ENCODE assay signal across 8 cellular contexts in the genomic region with DNA sequence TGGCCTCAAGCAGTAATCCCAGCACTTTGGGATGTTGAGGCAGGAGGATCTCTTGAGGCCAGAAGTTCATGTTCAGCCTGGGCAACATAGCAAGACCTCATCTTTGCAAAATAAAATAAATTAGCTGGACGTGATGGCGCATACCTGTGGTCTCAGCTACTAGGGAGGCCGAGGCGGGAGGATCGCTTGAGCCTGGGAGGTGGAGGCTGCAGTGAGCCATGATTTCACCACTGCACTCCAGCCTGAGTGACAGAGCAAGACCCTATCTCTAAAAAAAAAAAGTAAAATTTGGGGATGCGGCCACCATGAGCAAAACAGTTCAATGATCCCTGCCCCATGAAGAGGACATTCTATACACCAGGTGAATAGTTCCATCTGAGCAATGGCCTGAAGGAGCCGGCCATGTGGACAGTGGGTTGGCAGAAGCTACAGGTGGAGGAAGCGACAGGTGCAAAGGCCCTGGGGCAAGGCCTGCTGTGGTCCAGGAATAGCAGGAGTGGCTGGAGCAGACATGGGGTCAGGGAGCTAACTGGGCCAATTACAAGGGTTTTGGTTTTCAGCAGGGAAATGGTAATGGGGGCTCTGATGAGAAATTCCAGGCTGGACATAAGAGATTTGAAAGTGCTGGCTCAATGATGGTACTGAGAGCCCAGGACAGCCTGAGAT.
DNase-seq lines count a peak whose midpoint lies in the region; ATAC-seq, FAIRE-seq and TF ChIP-seq lines count a peak whose summit lies in the region.
"Not testable (repeated sequence)": the region's sequence is repeated elsewhere in the genome, so short reads cannot be mapped to it uniquely, and the experiment has no call there.

No MANE protein-coding gene starts in this region.

- CTCF ChIA-PET in CD4-positive, alpha-beta memory T cell (lab: Charles Lee; ENCODE audit: partially characterized antibody) = interaction anchor here (0.7 to 1.2 kb wide), 3 partner anchors 94 to 1176 kb away, joined by 3 read pairs; no protein-coding TSS in a partner anchor
- CTCF ChIA-PET in T-cell (lab: Charles Lee) = interaction anchor here in 1 of 2 donors (1.0 kb wide), 1 partner anchor 29 kb away, joined by 5 read pairs; no protein-coding TSS in a partner anchor
- CTCF ChIA-PET in K562 (lab: Yijun Ruan, JAX; ENCODE audit: low intra/inter-chr PET ratio) = not testable (repeated sequence)

- H3K27ac Mint-ChIP-seq in CD4-positive, alpha-beta memory T cell = peak overlapping the region in 5 of 7 donors; percentile 27 to 96 (median 78)
- H3K27ac Mint-ChIP-seq in T-cell = peak overlapping the region; percentile 23 to 68
- H3K27ac Mint-ChIP-seq in nephron progenitor cell = peak overlapping the region; percentile 93

- not testable (repeated sequence) for TF ChIP-seq RAD21 in K562 (CRISPR knock-in tag; conservative IDR thresholded peaks at IDR 0.05 in 1 of 2, IDR thresholded peaks at IDR 0.05 in 1 of 2)

- TF ChIP-seq CTCF in KMS-11 (conservative IDR thresholded peaks at IDR 0.05; ENCODE audit: low read depth, low read length); K562 (IDR thresholded peaks at IDR 0.05 in 2 of 3, conservative IDR thresholded peaks at IDR 0.05 in 1 of 3; ENCODE audit: insufficient read depth in 2 of 3, low read depth in 1 of 3, low read length in 3 of 3); hepatocyte (IDR thresholded peaks at IDR 0.05; ENCODE audit: poor library complexity); nephron progenitor cell (IDR thresholded peaks at IDR 0.05); upper lobe of right lung (IDR thresholded peaks at IDR 0.05): not testable (repeated sequence)

- POLR2A ChIA-PET in CD4-positive, alpha-beta memory T cell (lab: Charles Lee; ENCODE audit: partially characterized antibody) = interaction anchor here (1.5 to 2.3 kb wide), 2 partner anchors 94 to 757 kb away, joined by 3 to 16 read pairs; a partner anchor contains a TSS
- POLR2A ChIA-PET in T-cell (lab: Charles Lee) = interaction anchor here in 1 of 2 donors (0.7 kb wide), 1 partner anchor 128 kb away, joined by 19 read pairs; no protein-coding TSS in a partner anchor
- POLR2A ChIA-PET in K562 (lab: Yijun Ruan, JAX) = not testable (repeated sequence)

- TF ChIP-seq EP300 in K562 (IDR thresholded peaks at IDR 0.05; ENCODE audit: low read length) = not testable (repeated sequence)

- H3K9ac ChIP-seq in KMS-11 (peak overlapping the region; percentile 88; the same call in 1 of the 2 replicates), K562 (ENCODE audit: insufficient read depth in 1 of 2, low read depth in 2 of 2, low read length in 2 of 2) (peak overlapping the region; percentile 74 to 86)

- intact Hi-C loops in CD4-positive, alpha-beta memory T cell (cut with micrococcal nuclease) = loop anchor here (2.0 to 5.0 kb wide), 3 partner anchors 30 to 92 kb away; a partner anchor contains a TSS
- intact Hi-C loops in K562 (cut with micrococcal nuclease) = loop anchor here (10.0 kb wide), 1 partner anchor 94 kb away; a partner anchor contains a TSS
- intact Hi-C loops in upper lobe of right lung (cut with DNase I) = not testable (repeated sequence)

- not testable (repeated sequence) for H3K9me2 ChIP-seq in hepatocyte (replicated peaks; ENCODE audit: insufficient read depth)

- not testable (repeated sequence) for DNase-seq in CD4-positive, alpha-beta memory T cell; T-cell; K562 (ENCODE audit: extremely low read depth in 1 of 4, low spot score in 3 of 4); hepatocyte (ENCODE audit: low spot score); nephron progenitor cell; upper lobe of right lung
- DNase-seq in activated T-cell treated with anti-CD3 and anti-CD28 coated beads, Interleukin-2, amount 50 U/mL, for 1 hour = peak; percentile 17

- H4K20me1 ChIP-seq in KMS-11 (ENCODE audit: insufficient read depth) (peaks cover 23% of the 10 kb centered on the region), hepatocyte (ENCODE audit: insufficient read depth, poor library complexity, severe bottlenecking) (peaks cover 49% of the 10 kb centered on the region)
- not testable (repeated sequence) for H4K20me1 ChIP-seq in K562 (replicated peaks; ENCODE audit: control insufficient read depth, insufficient read depth, low read length)

- 93% methylated on average over 8 of the region's 8 CpGs for WGBS in K562 (ENCODE audit: insufficient coverage, low coverage, missing lambda C conversion rate)
- WGBS in hepatocyte (ENCODE audit: low lambda C conversion rate, missing lambda C conversion rate) = over 99% methylated on average over 8 of the region's 8 CpGs

- H3K27me3 ChIP-seq in CD4-positive, alpha-beta memory T cell (ENCODE audit: insufficient read depth, low read length); KMS-11 (ENCODE audit: insufficient read depth, low read depth); K562 (ENCODE audit: control insufficient read depth in 2 of 2, insufficient read depth in 2 of 2, low read length in 2 of 2); hepatocyte; upper lobe of right lung: not testable (repeated sequence)

- H3K4me3 Mint-ChIP-seq in CD4-positive, alpha-beta memory T cell = peak overlapping the region in 7 of 8 donors; percentile 60 to 97 (median 94)
- peak overlapping the region; percentile 90 to 96 (median 94) for H3K4me3 Mint-ChIP-seq in T-cell
- peak overlapping the region; percentile 94 for H3K4me3 Mint-ChIP-seq in nephron progenitor cell

- peaks cover 9 to 39% (median 24%) of the 10 kb centered on the region in 4 donors for H3K4me1 Mint-ChIP-seq in CD4-positive, alpha-beta memory T cell
- H3K4me1 Mint-ChIP-seq in T-cell (peaks cover 25 to 40% (median 29%) of the 10 kb centered on the region in 3 donors), nephron progenitor cell (peaks cover 52% of the 10 kb centered on the region)

- TF ChIP-seq POLR2A in K562 (conservative IDR thresholded peaks at IDR 0.05) = not testable (repeated sequence)

- H2AFZ ChIP-seq in KMS-11 (ENCODE audit: low read depth) = peak overlapping the region; percentile 74
- not testable (repeated sequence) for H2AFZ ChIP-seq in K562 (ENCODE audit: low read depth, low read length); hepatocyte

- not testable (repeated sequence) for H3K4me3 ChIP-seq in CD4-positive, alpha-beta memory T cell (ENCODE audit: low read length in 2 of 2); KMS-11 (IDR thresholded peaks at IDR 0.05; ENCODE audit: insufficient read depth, low read depth, low read length); K562; hepatocyte; upper lobe of right lung

- not testable (repeated sequence) for FAIRE-seq in K562 (lab: Jason Lieb, UNC)

- not testable (repeated sequence) for H3K9me3 ChIP-seq in CD4-positive, alpha-beta memory T cell (ENCODE audit: control insufficient read depth in 1 of 2, low read length in 2 of 2); K562 (replicated peaks; ENCODE audit: control insufficient read depth, insufficient read depth, low read depth, low read length); hepatocyte (ENCODE audit: low read depth); upper lobe of right lung

- H3K79me2 ChIP-seq in KMS-11 (ENCODE audit: insufficient read depth, low read depth) = peaks cover 48% of the 10 kb centered on the region
- H3K79me2 ChIP-seq in K562 (ENCODE audit: control insufficient read depth, insufficient read depth, low read length) = peaks cover 79% of the 10 kb centered on the region
- H3K79me2 ChIP-seq in hepatocyte = peaks cover 81% of the 10 kb centered on the region

- peak overlapping the region; percentile 71; the same call in 1 of the 2 replicates for H3K4me2 ChIP-seq in KMS-11
- 0 out of 2 replicates have a peak overlapping the region, but pooled peaks have one; percentile 61 for H3K4me2 ChIP-seq in K562 (ENCODE audit: insufficient read depth, low read length)
- peak overlapping the region; percentile 73 for H3K4me2 ChIP-seq in hepatocyte

- ATAC-seq in T-cell (replicated peaks in 1 of 4); K562; upper lobe of right lung: not testable (repeated sequence)

- H3K36me3 Mint-ChIP-seq in CD4-positive, alpha-beta memory T cell; T-cell: not testable (repeated sequence)
- peaks cover 16% of the 10 kb centered on the region for H3K36me3 Mint-ChIP-seq in nephron progenitor cell (ENCODE audit: low read depth)

- H3K9me3 Mint-ChIP-seq in CD4-positive, alpha-beta memory T cell; T-cell; nephron progenitor cell: not testable (repeated sequence)

- not testable (repeated sequence) for H3K27me3 Mint-ChIP-seq in CD4-positive, alpha-beta memory T cell; T-cell; nephron progenitor cell (ENCODE audit: low read depth, poor library complexity)

- not testable (repeated sequence) for H3K27ac ChIP-seq in CD4-positive, alpha-beta memory T cell (ENCODE audit: low read depth, low read length); hepatocyte
- H3K27ac ChIP-seq in KMS-11 (peak overlapping the region; percentile 82; the same call in 1 of the 2 replicates), K562 (ENCODE audit: extremely low read depth, low read depth, low read length) (peak overlapping the region; percentile 90; the same call in 2 of the 3 replicates), upper lobe of right lung (peak overlapping the region; percentile 17)

- peaks cover 16% of the 10 kb centered on the region for H3K4me1 ChIP-seq in CD4-positive, alpha-beta memory T cell (ENCODE audit: insufficient read depth, low read length)
- H3K4me1 ChIP-seq in KMS-11 (ENCODE audit: low read depth, poor library complexity, severe bottlenecking) (peaks cover 25% of the 10 kb centered on the region), K562 (replicated peaks in 1 of 2; ENCODE audit: control insufficient read depth in 2 of 2, insufficient read depth in 2 of 2, low read length in 2 of 2) (peaks cover 8 to 25% of the 10 kb centered on the region in 2 experiments), upper lobe of right lung (peaks cover 14% of the 10 kb centered on the region)
- H3K4me1 ChIP-seq in hepatocyte (ENCODE audit: insufficient read depth) = not testable (repeated sequence)

- H3K9me1 ChIP-seq in K562 (ENCODE audit: control insufficient read depth, insufficient read depth, low read length) = not testable (repeated sequence)

- H3K36me3 ChIP-seq in CD4-positive, alpha-beta memory T cell (ENCODE audit: insufficient read depth, low read length); KMS-11 (ENCODE audit: insufficient read depth); K562 (ENCODE audit: control insufficient read depth, insufficient read depth, low read length); hepatocyte (replicated peaks; ENCODE audit: insufficient read depth, low read depth); upper lobe of right lung: not testable (repeated sequence)

- in situ Hi-C loops in K562 (cut with MboI) = loop anchor here (5.0 kb wide), 1 partner anchor 1207 kb away; a partner anchor contains a TSS

- BruUV-seq in K562 (replicated peaks; lab: Mats Ljungman, UMichigan) = not testable (repeated sequence)
